Comparison of ENCODE assay signal across 10 cellular contexts in the genomic region with DNA sequence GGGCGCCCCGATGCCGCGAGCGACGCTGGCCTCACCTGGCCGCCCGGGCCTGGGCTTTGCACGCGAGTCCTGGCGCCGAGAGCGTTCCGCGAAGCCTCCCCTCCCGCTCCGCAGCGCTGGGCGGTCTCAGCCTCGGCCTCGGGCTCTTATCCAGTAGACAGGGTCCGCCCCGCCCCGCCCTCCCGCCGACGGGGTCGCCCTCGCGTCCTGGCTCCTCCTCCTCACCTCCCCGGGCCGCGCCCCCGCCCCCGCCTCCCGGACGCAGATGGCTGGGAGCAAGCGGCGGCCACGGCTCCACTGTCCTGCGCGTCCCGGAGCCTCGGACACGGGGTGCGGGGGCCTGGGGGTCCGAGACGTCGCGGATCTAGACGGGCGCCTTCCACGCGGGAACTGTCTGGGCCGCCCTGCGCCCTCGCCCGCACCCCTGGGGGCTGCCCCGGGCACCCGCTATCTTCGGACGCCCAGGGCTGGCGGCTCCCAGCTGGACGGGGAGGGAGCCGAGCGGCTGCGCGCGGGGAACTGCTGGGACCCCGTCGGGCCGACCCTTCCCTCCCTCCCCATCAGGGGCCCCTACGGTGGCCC. TPM values are rescaled to one million over a fixed set of nuclear protein-coding genes. Genes with fewer than 3 reads are reported as not detected.
DNase-seq lines count a peak whose midpoint lies in the region; ATAC-seq, FAIRE-seq and TF ChIP-seq lines count a peak whose summit lies in the region.
"Had no signal": no experiment of that assay in that cellular context is flagged by ENCODE, and none has a peak within 500 bp of the region (broad histone marks: within the 10 kb centered on the region; RNA-seq: fewer than 3 reads in every experiment).

A gene (minus strand): TSS at position 128 of the 582 bp plus-strand sequence. CDS start 2,243 bp downstream, outside the sequence.

- H3K36me3 ChIP-seq in breast epithelium (no peaks in the 10 kb centered on the region), urinary bladder (ENCODE audit: insufficient read depth) (no peaks in the 10 kb centered on the region)
- no peaks in the 10 kb centered on the region for H3K36me3 ChIP-seq in naive thymus-derived CD4-positive, alpha-beta T cell (ENCODE audit: control insufficient read depth in 2 of 3, insufficient read depth in 3 of 3, low read length in 3 of 3)

- no peaks in the 10 kb centered on the region for H3K4me1 Mint-ChIP-seq in MCF 10A (ENCODE audit: insufficient read depth, unreplicated experiment)
- peaks cover 0 to 33% (median 9%) of the 10 kb centered on the region in 7 donors for H3K4me1 Mint-ChIP-seq in naive thymus-derived CD4-positive, alpha-beta T cell

- peaks cover 35% of the 10 kb centered on the region for H3K27me3 Mint-ChIP-seq in MCF 10A (ENCODE audit: insufficient read depth, unreplicated experiment)
- H3K27me3 Mint-ChIP-seq in naive thymus-derived CD4-positive, alpha-beta T cell, result peaks cover 43 to 68% (median 49%) of the 10 kb centered on the region in 5 donors

- in situ Hi-C loops in G401 (cut with HindIII; ENCODE audit: low sequenced_read_pairs), result no loop called here

- POLR2A ChIA-PET in MCF 10A (lab: Yijun Ruan, JAX), result no interaction called here
- POLR2A ChIA-PET in naive thymus-derived CD4-positive, alpha-beta T cell (lab: Charles Lee), result no interaction called here

- CTCF ChIA-PET in MCF 10A (lab: Yijun Ruan, JAX), result no interaction called here
- CTCF ChIA-PET in naive thymus-derived CD4-positive, alpha-beta T cell (lab: Charles Lee), result no interaction called here

- H3K9me3 ChIP-seq in breast epithelium, result peaks cover 0 to 2% of the 10 kb centered on the region in 2 donors
- H3K9me3 ChIP-seq in naive thymus-derived CD4-positive, alpha-beta T cell (ENCODE audit: control insufficient read depth in 2 of 3, low read length in 3 of 3), result peaks cover 0 to 9% (median 0%) of the 10 kb centered on the region in 3 experiments

- H3K4me3 ChIP-seq in breast epithelium (peak within 1 kb of the TSS in 2 of 3 donors; percentile 31 to 51), coronary artery (peak within 1 kb of the TSS; percentile 58), urinary bladder (ENCODE audit: low read depth, low read length) (peak within 1 kb of the TSS; percentile 32)
- H3K4me3 ChIP-seq in naive thymus-derived CD4-positive, alpha-beta T cell (ENCODE audit: low read length), result no peak within 1 kb of the TSS
- H3K4me3 ChIP-seq: SK-N-MC had no signal

- H3K27ac Mint-ChIP-seq in MCF 10A (ENCODE audit: low read depth, unreplicated experiment), result no peak within 1 kb of the TSS
- no peak within 1 kb of the TSS for H3K27ac Mint-ChIP-seq in naive thymus-derived CD4-positive, alpha-beta T cell

- no peak for FAIRE-seq in GM19239 (lab: Jason Lieb, UNC)

- WGBS in urinary bladder, result 1% methylated on average over 71 of the region's 73 CpGs

- BruUV-seq in MCF 10A (replicated peaks; lab: Mats Ljungman, UMichigan), result no TSS peak

- no peaks in the 10 kb centered on the region for H3K36me3 Mint-ChIP-seq in MCF 10A (ENCODE audit: insufficient read depth, unreplicated experiment)
- H3K36me3 Mint-ChIP-seq in naive thymus-derived CD4-positive, alpha-beta T cell, result peaks cover 0 to under 1% (median 0%) of the 10 kb centered on the region in 5 donors

- H3K27ac ChIP-seq in breast epithelium (no peak within 1 kb of the TSS), coronary artery (no peak within 1 kb of the TSS), urinary bladder (ENCODE audit: low read depth) (no peak within 1 kb of the TSS)
- no peak within 1 kb of the TSS for H3K27ac ChIP-seq in naive thymus-derived CD4-positive, alpha-beta T cell (ENCODE audit: low read depth, low read length)
- H3K27ac ChIP-seq: epithelial cell of prostate, SK-N-MC had no signal

- ATAC-seq in naive thymus-derived CD4-positive, alpha-beta T cell, result no peak
- no peak for ATAC-seq in HG02759 (IDR thresholded peaks at IDR 0.05; ENCODE audit: unreplicated experiment)

- peaks cover 0 to 76% of the 10 kb centered on the region in 2 donors for H3K27me3 ChIP-seq in breast epithelium
- H3K27me3 ChIP-seq in naive thymus-derived CD4-positive, alpha-beta T cell (ENCODE audit: control insufficient read depth in 2 of 2, insufficient read depth in 2 of 2, low read length in 2 of 2), result no peaks in the 10 kb centered on the region

- H3K4me3 Mint-ChIP-seq in MCF 10A (ENCODE audit: unreplicated experiment), result no peak within 1 kb of the TSS
- H3K4me3 Mint-ChIP-seq in naive thymus-derived CD4-positive, alpha-beta T cell, result peak within 1 kb of the TSS in 7 of 10 donors; percentile 17 to 79 (median 36)

- TF ChIP-seq POLR2A in breast epithelium (IDR thresholded peaks at IDR 0.05), result no peak

- DNase-seq in breast epithelium (ENCODE audit: low spot score in 2 of 2), result no peak
- DNase-seq in MCF 10A (ENCODE audit: unreplicated experiment), result no peak
- DNase-seq in coronary artery (ENCODE audit: low spot score), result no peak
- DNase-seq in naive thymus-derived CD4-positive, alpha-beta T cell, result peak in 1 of 9 donors; percentile 4
- no peak for DNase-seq in G401 (ENCODE audit: low spot score)
- DNase-seq in GM19239 (ENCODE audit: insufficient read length, low spot score), result no peak

- TF ChIP-seq CTCF in breast epithelium (IDR thresholded peaks at IDR 0.05), result no peak
- TF ChIP-seq CTCF in MCF 10A (IDR thresholded peaks at IDR 0.05; ENCODE audit: unreplicated experiment), result no peak
- TF ChIP-seq CTCF in coronary artery (IDR thresholded peaks at IDR 0.05), result no peak

- intact Hi-C loops in breast epithelium (cut with DNase I; ENCODE audit: low total_unique reads) (no loop called here), MCF 10A (cut with micrococcal nuclease) (no loop called here)
- intact Hi-C loops in naive thymus-derived CD4-positive, alpha-beta T cell (cut with micrococcal nuclease), result no loop called here

- H3K4me1 ChIP-seq in breast epithelium, result peaks cover 0 to 10% of the 10 kb centered on the region in 2 donors
- peaks cover 0 to 19% of the 10 kb centered on the region in 2 donors for H3K4me1 ChIP-seq in naive thymus-derived CD4-positive, alpha-beta T cell (ENCODE audit: control insufficient read depth in 2 of 2, insufficient read depth in 2 of 2, low read length in 2 of 2)
- H3K4me1 ChIP-seq in urinary bladder (ENCODE audit: insufficient read depth), result no peaks in the 10 kb centered on the region

- H3K9me3 Mint-ChIP-seq in MCF 10A (ENCODE audit: unreplicated experiment), result peaks cover 6% of the 10 kb centered on the region
- peaks cover 0 to 12% (median 3%) of the 10 kb centered on the region in 11 donors for H3K9me3 Mint-ChIP-seq in naive thymus-derived CD4-positive, alpha-beta T cell

RNA-seq across cellular contexts. Expression of the gene that starts here (rescaled TPM):
- total RNA-seq in breast epithelium (under 1 TPM; under 0.01 to 0.32 (median 0.15) TPM), MCF 10A (2022) (not detected in 2 replicates), urinary bladder (not detected)
- total RNA-seq in naive thymus-derived CD4-positive, alpha-beta T cell, result under 1 TPM in 1 of 5 experiments, not detected in 4; 0.07 TPM
- polyA plus RNA-seq in naive thymus-derived CD4-positive, alpha-beta T cell, result not detected
- polyA plus RNA-seq in urinary bladder, result 0.77 TPM
- total RNA-seq in G401 (2014; rRNA removed; shearing (Covaris generic)), result not detected in 2 replicates
